In the genomic region with DNA sequence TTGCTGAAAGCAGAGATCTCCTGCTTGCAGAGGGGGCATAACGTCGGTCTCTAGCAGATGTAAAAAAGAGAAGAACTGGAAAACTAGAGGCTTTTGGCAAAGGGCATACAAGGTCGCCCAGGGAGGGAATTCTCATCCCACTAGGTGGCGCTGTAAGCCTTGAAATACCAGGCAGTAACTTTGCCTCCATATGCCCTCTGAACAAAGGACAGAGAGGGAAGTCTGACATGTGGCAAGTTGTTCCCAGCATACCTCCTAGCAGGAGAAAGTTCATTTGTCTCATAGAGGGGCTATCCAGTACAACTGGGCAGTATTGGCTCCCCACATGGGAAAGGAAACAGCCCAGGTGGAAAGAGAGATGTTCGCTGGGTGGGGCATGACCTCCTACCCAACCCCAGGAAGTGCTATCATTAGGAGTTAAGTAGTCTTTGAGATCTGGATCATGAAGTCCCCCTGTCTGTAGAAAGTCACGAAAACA, we compare ENCODE assay signal across 8 cellular contexts. TPM values are rescaled to one million over a fixed set of nuclear protein-coding genes. Genes with fewer than 3 reads are reported as not detected.
DNase-seq lines count a peak whose midpoint lies in the region; ATAC-seq and TF ChIP-seq lines count a peak whose summit lies in the region.

No MANE protein-coding gene starts in this region.

- no peaks in the 10 kb centered on the region for H3K27me3 ChIP-seq in H9 (ENCODE audit: insufficient read depth, low read length)
- H3K27me3 ChIP-seq in liver (ENCODE audit: control insufficient read depth in 4 of 4, insufficient read depth in 4 of 4, low read length in 3 of 4), result no peaks in the 10 kb centered on the region
- no peaks in the 10 kb centered on the region for H3K27me3 ChIP-seq in stomach

- H3K79me1 ChIP-seq in H9 (ENCODE audit: insufficient read depth, low read depth, low read length, poor library complexity, severe bottlenecking), result no peaks in the 10 kb centered on the region

- H2AK5ac ChIP-seq in H9 (ENCODE audit: insufficient read length, low read length), result no peak overlapping the region

- H3K27ac Mint-ChIP-seq in H9, result no peak overlapping the region; a peak in 1 of 7 replicates
- H3K27ac Mint-ChIP-seq in activated naive CD4-positive, alpha-beta T cell treated with anti-CD3 and anti-CD28 coated beads, Interleukin-2, amount 50 U/mL, for 24 hours, result peak overlapping the region; percentile 19

- H3K4me1 Mint-ChIP-seq in H9, result peaks cover 3 to 18% of the 10 kb centered on the region in 2 experiments
- peaks cover 6% of the 10 kb centered on the region for H3K4me1 Mint-ChIP-seq in activated naive CD4-positive, alpha-beta T cell treated with anti-CD3 and anti-CD28 coated beads, Interleukin-2, amount 50 U/mL, for 24 hours

- no peak overlapping the region for H3K4me3 Mint-ChIP-seq in H9
- H3K4me3 Mint-ChIP-seq in activated naive CD4-positive, alpha-beta T cell treated with anti-CD3 and anti-CD28 coated beads, Interleukin-2, amount 50 U/mL, for 24 hours, result no peak overlapping the region

- peaks cover 61 to 69% of the 10 kb centered on the region in 2 experiments for H3K9me3 Mint-ChIP-seq in H9
- H3K9me3 Mint-ChIP-seq in activated naive CD4-positive, alpha-beta T cell treated with anti-CD3 and anti-CD28 coated beads, Interleukin-2, amount 50 U/mL, for 24 hours, result peaks cover 11% of the 10 kb centered on the region

- H3K4me1 ChIP-seq in H9 (ENCODE audit: insufficient read depth, low read length) (no peaks in the 10 kb centered on the region), liver (ENCODE audit: control insufficient read depth in 4 of 4, insufficient read depth in 4 of 4, low read length in 3 of 4) (no peaks in the 10 kb centered on the region), stomach (no peaks in the 10 kb centered on the region)

- H3K18ac ChIP-seq in H9 (ENCODE audit: insufficient read length, low read depth, low read length), result no peak overlapping the region

- WGBS in H9 (ENCODE audit: extremely low coverage, insufficient read length, low lambda C conversion rate), result no CpG with 5 or more reads among the region's 6 CpGs
- 74% methylated on average over 6 of the region's 6 CpGs for WGBS in liver
- 79 to 84% (median 81%) methylated on average over 6 of the region's 6 CpGs for WGBS in stomach, 5 donors

- H2BK5ac ChIP-seq in H9 (ENCODE audit: insufficient read length, low read length), result no peak overlapping the region

- no peak overlapping the region for H2BK12ac ChIP-seq in H9 (ENCODE audit: insufficient read length, low read depth, low read length)

- peak; percentile 55 to 66 for TF ChIP-seq RAD21 in liver (IDR thresholded peaks at IDR 0.05)

- H3K4me3 ChIP-seq in liver (ENCODE audit: low read depth in 1 of 3, low read length in 3 of 3) (peak overlapping the region in 2 of 3 donors; percentile 21 to 56), stomach (no peak overlapping the region)

- no peak overlapping the region for H3K23ac ChIP-seq in H9 (ENCODE audit: insufficient read length, low read depth, low read length)

- TF ChIP-seq CTCF in H9 (conservative IDR thresholded peaks at IDR 0.05) (peak; percentile 77), liver (IDR thresholded peaks at IDR 0.05; ENCODE audit: low read depth, low read length, missing input control) (peak; percentile 36), stomach (IDR thresholded peaks at IDR 0.05) (peak in 2 of 7 experiments; percentile 17 to 49)

- H3K27ac ChIP-seq in H9 (ENCODE audit: insufficient read length, low read depth, low read length), result no peak overlapping the region
- no peak overlapping the region for H3K27ac ChIP-seq in liver (ENCODE audit: low read depth in 1 of 2, low read length in 2 of 2)
- H3K27ac ChIP-seq in stomach, result no peak overlapping the region

- no peak overlapping the region for H3K14ac ChIP-seq in H9 (ENCODE audit: insufficient read depth, low read length)

- H3K4ac ChIP-seq in H9 (ENCODE audit: low read depth, low read length), result no peak overlapping the region

- TF ChIP-seq POLR2A in stomach (IDR thresholded peaks at IDR 0.05), result no peak

- H3K23me2 ChIP-seq in H9 (ENCODE audit: insufficient read length, low read depth, low read length, poor library complexity, severe bottlenecking), result no peaks in the 10 kb centered on the region

- no peak overlapping the region for H3K9ac ChIP-seq in H9 (ENCODE audit: extremely low read depth, insufficient read length, low read length)
- no peak overlapping the region for H3K9ac ChIP-seq in liver (ENCODE audit: low read depth in 1 of 2, low read length in 2 of 2)

- no peak overlapping the region for H4K5ac ChIP-seq in H9 (ENCODE audit: insufficient read length, low read depth, low read length)

- intact Hi-C loops in stomach (cut with DNase I; ENCODE audit: low total_unique reads), result no loop called here

- peaks cover 48 to 80% (median 55%) of the 10 kb centered on the region in 3 experiments for H3K36me3 Mint-ChIP-seq in H9 (ENCODE audit: insufficient read depth in 1 of 3, low read depth in 3 of 3)
- H3K36me3 Mint-ChIP-seq in activated naive CD4-positive, alpha-beta T cell treated with anti-CD3 and anti-CD28 coated beads, Interleukin-2, amount 50 U/mL, for 24 hours, result peaks cover 42% of the 10 kb centered on the region

- H4K20me1 ChIP-seq in H9 (ENCODE audit: control insufficient read depth, insufficient read depth, insufficient read length), result no peaks in the 10 kb centered on the region

- no peak overlapping the region for H4K91ac ChIP-seq in H9 (ENCODE audit: insufficient read length, low read depth, low read length)

- no peak overlapping the region for H2AFZ ChIP-seq in H9 (ENCODE audit: low read length)

- H3K79me2 ChIP-seq in H9 (ENCODE audit: insufficient read depth, low read length), result no peaks in the 10 kb centered on the region

- H3K56ac ChIP-seq in H9 (ENCODE audit: insufficient read length, low read depth, low read length), result no peak overlapping the region

- H3T11ph ChIP-seq in H9 (ENCODE audit: low read length), result no peak overlapping the region

- H3K36me3 ChIP-seq in liver (ENCODE audit: control insufficient read depth in 4 of 4, insufficient read depth in 3 of 4, low read depth in 1 of 4, low read length in 3 of 4) (peaks cover 0 to 4% (median 2%) of the 10 kb centered on the region in 4 donors), stomach (peaks cover 0 to 28% (median 15%) of the 10 kb centered on the region in 4 donors)

- no peak overlapping the region for H3K4me2 ChIP-seq in H9 (ENCODE audit: insufficient read depth, insufficient read length, low read length)

- no peak overlapping the region for H2BK15ac ChIP-seq in H9 (ENCODE audit: low read depth, low read length)

- peak; percentile 7 for DNase-seq in COLO668 (lab: John Stamatoyannopoulos, UW; ENCODE audit: unreplicated experiment)
- peak; percentile 64 for DNase-seq in H9
- DNase-seq in stomach, result peak; percentile 48
- DNase-seq in NCI-H1417 treated with DMSO at 0.1 percent for 48 hours (lab: John Stamatoyannopoulos, UW), result no peak
- DNase-seq in occipital lobe (lab: John Stamatoyannopoulos, UW), result no peak

- H3K9me3 ChIP-seq in H9 (ENCODE audit: control insufficient read depth, low read depth, low read length), result peaks cover 50% of the 10 kb centered on the region
- H3K9me3 ChIP-seq in liver (ENCODE audit: control insufficient read depth in 4 of 4, low read length in 3 of 4), result peaks cover 18 to 32% (median 24%) of the 10 kb centered on the region in 4 donors
- H3K9me3 ChIP-seq in stomach, result peaks cover 34 to 76% (median 50%) of the 10 kb centered on the region in 4 donors

- peak; percentile 55 for ATAC-seq in SK-N-SH treated with all-trans-retinoic acid at 6 μM for 48 hours

- no peak overlapping the region for H4K8ac ChIP-seq in H9 (replicated peaks; ENCODE audit: insufficient read length, low read depth, low read length)

- H3K27me3 Mint-ChIP-seq in H9 (ENCODE audit: low read depth), result no peaks in the 10 kb centered on the region; the same call in 1 of the 2 replicates
- no peaks in the 10 kb centered on the region for H3K27me3 Mint-ChIP-seq in activated naive CD4-positive, alpha-beta T cell treated with anti-CD3 and anti-CD28 coated beads, Interleukin-2, amount 50 U/mL, for 24 hours

- no peak overlapping the region for H2BK120ac ChIP-seq in H9 (ENCODE audit: low read depth, low read length, poor library complexity, severe bottlenecking)

- no peak overlapping the region for H2BK20ac ChIP-seq in H9 (ENCODE audit: low read depth, low read length, poor library complexity, severe bottlenecking)

- no peak for TF ChIP-seq EP300 in stomach (IDR thresholded peaks at IDR 0.05)

TF ChIP-seq in SK-N-SH treated with all-trans-retinoic acid at 6 μM for 48 hours, 23 proteins besides CTCF, POLR2A, EP300 and RAD21 (continues in another document):
- TF ChIP-seq ARNTL (CRISPR knock-in tag; IDR thresholded peaks at IDR 0.05; ENCODE audit: borderline replicate concordance, low read depth), result no peak
- no peak for TF ChIP-seq RARB (CRISPR knock-in tag; IDR thresholded peaks at IDR 0.05)

TF ChIP-seq in liver, 16 proteins besides CTCF, POLR2A, EP300 and RAD21:
- TF ChIP-seq, protein P1, sequence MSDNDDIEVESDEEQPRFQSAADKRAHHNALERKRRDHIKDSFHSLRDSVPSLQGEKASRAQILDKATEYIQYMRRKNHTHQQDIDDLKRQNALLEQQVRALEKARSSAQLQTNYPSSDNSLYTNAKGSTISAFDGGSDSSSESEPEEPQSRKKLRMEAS (IDR thresholded peaks at IDR 0.05), result no peak

RNA-seq across cellular contexts. Expression of a gene that starts 40.0 kb away (rescaled TPM):
- total RNA-seq in H9 (2021), result 6.1 and 6.3 TPM in 2 replicates
- 10 to 100 TPM in 1 of 2 donors, 1 to 10 TPM in 1; 7.4 to 21.8 TPM for total RNA-seq in liver
- polyA plus RNA-seq in liver, result 1 to 10 TPM; 1.0 to 1.9 TPM
- total RNA-seq in stomach, result 10 to 100 TPM in 4 of 5 donors, 1 to 10 TPM in 1; 9.3 to 76.4 (median 18.7) TPM
- polyA plus RNA-seq in stomach, result 1 to 10 TPM; 3.4 to 8.6 (median 7.9) TPM
- 8.1 TPM for total RNA-seq in occipital lobe

Comparison
In these comparisons a context has a peak if more than half of its experiments do, and no peak if none do; other contexts are left out.
1. DNase-seq: peak in COLO668 (single experiment), H9 (single experiment) and stomach (single experiment); none in NCI-H1417 treated with DMSO at 0.1 percent for 48 hours (single experiment) and occipital lobe (single experiment).
2. H3K4me3 ChIP-seq: peak in liver (2 of 3); none in stomach (0 of 4).